Comparison of ENCODE assay signal across 8 cellular contexts in genomic region chr9:134325096-134325812, GRCh38. TPM values are rescaled to one million over a fixed set of nuclear protein-coding genes. Genes with fewer than 3 reads are reported as not detected.
DNase-seq lines count a peak whose midpoint lies in the region; ATAC-seq and TF ChIP-seq lines count a peak whose summit lies in the region.

No MANE protein-coding gene starts in this region.

- peak overlapping the region; percentile 88 to 99 for H2BK12ac ChIP-seq in mesenchymal stem cell (ENCODE audit: low read length in 2 of 2)

- WGBS in SK-N-SH (ENCODE audit: low lambda C conversion rate), result 33% methylated on average over 25 of the region's 63 CpGs
- WGBS in ectodermal cell, 2 experiments, result 12 to 13% methylated on average over 63 of the region's 63 CpGs
- 10% methylated on average over 54 of the region's 63 CpGs for WGBS in mesenchymal stem cell
- 6% methylated on average over 29 of the region's 63 CpGs; no CpG with 5 or more reads in 1 of the 2 donors for WGBS in transverse colon (ENCODE audit: low coverage in 1 of 2), 2 donors

- peak overlapping the region in 1 of 2 experiments; percentile 100 for H3K14ac ChIP-seq in mesenchymal stem cell (ENCODE audit: low read length in 2 of 2)

- DNase-seq in GM20000 (ENCODE audit: low spot score) (peak; percentile 75), SK-N-SH (no peak), mesenchymal stem cell (peak; percentile 83), transverse colon (peak; percentile 65), NCI-H1436 (lab: John Stamatoyannopoulos, UW) (no peak), NCI-H2171 treated with DMSO at 0.1 percent for 48 hours (lab: John Stamatoyannopoulos, UW) (no peak)

- TF ChIP-seq RAD21 in SK-N-SH (IDR thresholded peaks at IDR 0.05; ENCODE audit: low read length), result no peak

- peak overlapping the region; percentile 35 for H2AK5ac ChIP-seq in mesenchymal stem cell (ENCODE audit: low read length, severe bottlenecking)

- H3K79me1 ChIP-seq in mesenchymal stem cell (replicated peaks; ENCODE audit: low read length, poor library complexity, severe bottlenecking), result peaks cover 9% of the 10 kb centered on the region

- POLR2A ChIA-PET in SK-N-SH (lab: Yijun Ruan, JAX), result interaction anchor here (0.7 to 1.5 kb wide), 4 partner anchors 32 to 103 kb away, joined by 3 to 6 read pairs (median 3); no protein-coding TSS in a partner anchor

- TF ChIP-seq EP300 in SK-N-SH (IDR thresholded peaks at IDR 0.05; ENCODE audit: borderline replicate concordance in 1 of 2, low read depth in 1 of 2, low read length in 1 of 2) (no peak), transverse colon (IDR thresholded peaks at IDR 0.05; ENCODE audit: low read depth) (no peak)

- H2AFZ ChIP-seq in SK-N-SH (ENCODE audit: low read depth) (peak overlapping the region; percentile 79; the same call in 1 of the 2 replicates), mesenchymal stem cell (ENCODE audit: low read depth, low read length) (peak overlapping the region; percentile 31)

- H3K79me2 ChIP-seq in SK-N-SH (ENCODE audit: insufficient read depth), result peaks cover 34% of the 10 kb centered on the region

- peak overlapping the region; percentile 67 to 71 for H3K4me3 ChIP-seq in SK-N-SH (ENCODE audit: low read depth in 2 of 2, low read length in 1 of 2)
- H3K4me3 ChIP-seq in ectodermal cell (ENCODE audit: insufficient read depth, low read depth, low read length), result peak overlapping the region; percentile 58
- peak overlapping the region; percentile 76 to 89 for H3K4me3 ChIP-seq in mesenchymal stem cell (ENCODE audit: insufficient read depth in 1 of 2, low read depth in 1 of 2, low read length in 2 of 2)
- H3K4me3 ChIP-seq in transverse colon, result peak overlapping the region; percentile 51 to 71 (median 56)

- peak overlapping the region; percentile 91 for H2BK15ac ChIP-seq in mesenchymal stem cell (ENCODE audit: low read depth, poor library complexity, severe bottlenecking)

- H3K9me2 ChIP-seq in SK-N-SH, result no peaks in the 10 kb centered on the region

- H3K9ac ChIP-seq in SK-N-SH (peak overlapping the region; percentile 90), mesenchymal stem cell (ENCODE audit: low read length) (peak overlapping the region; percentile 95)

- H3K18ac ChIP-seq in mesenchymal stem cell (ENCODE audit: low read depth in 1 of 2, low read length in 2 of 2), result peak overlapping the region; percentile 99 to 100

- H4K91ac ChIP-seq in mesenchymal stem cell (ENCODE audit: low read length), result peak overlapping the region; percentile 100

- H3K27me3 ChIP-seq in SK-N-SH (ENCODE audit: insufficient read depth) (no peaks in the 10 kb centered on the region), ectodermal cell (ENCODE audit: control insufficient read depth, insufficient read depth, low read length, poor library complexity, severe bottlenecking) (peaks cover 8% of the 10 kb centered on the region), mesenchymal stem cell (ENCODE audit: control insufficient read depth in 1 of 2, insufficient read depth in 1 of 2, low read length in 2 of 2) (no peaks in the 10 kb centered on the region), transverse colon (no peaks in the 10 kb centered on the region)

- H3K4ac ChIP-seq in mesenchymal stem cell (ENCODE audit: low read depth in 1 of 2, low read length in 2 of 2), result peak overlapping the region; percentile 99

- H3K36me3 ChIP-seq in SK-N-SH (replicated peaks in 1 of 2; ENCODE audit: control insufficient read depth in 1 of 2, insufficient read depth in 2 of 2, low read length in 1 of 2), result no peaks in the 10 kb centered on the region
- H3K36me3 ChIP-seq in ectodermal cell (ENCODE audit: control insufficient read depth, insufficient read depth, low read length), result no peaks in the 10 kb centered on the region
- no peaks in the 10 kb centered on the region for H3K36me3 ChIP-seq in mesenchymal stem cell (ENCODE audit: control insufficient read depth in 1 of 2, insufficient read depth in 2 of 2, low read depth in 1 of 2, low read length in 2 of 2)
- no peaks in the 10 kb centered on the region for H3K36me3 ChIP-seq in transverse colon

- intact Hi-C loops in transverse colon (cut with DNase I; ENCODE audit: low total_unique reads), result loop anchor here (10.0 kb wide), 2 partner anchors 110 to 150 kb away; no protein-coding TSS in a partner anchor

- peak; percentile 60 for TF ChIP-seq POLR2A in transverse colon (IDR thresholded peaks at IDR 0.05)

- no peak for ATAC-seq in GM21619 (IDR thresholded peaks at IDR 0.05; ENCODE audit: unreplicated experiment)

- TF ChIP-seq CTCF in GM20000 (IDR thresholded peaks at IDR 0.05; ENCODE audit: extremely low read depth, missing control alignments) (no peak), SK-N-SH (IDR thresholded peaks at IDR 0.05) (no peak), transverse colon (IDR thresholded peaks at IDR 0.05) (peak in 1 of 5 experiments; percentile 9)

- H2BK5ac ChIP-seq in mesenchymal stem cell (ENCODE audit: low read depth, low read length, poor library complexity, severe bottlenecking), result peak overlapping the region; percentile 49

- H3K23ac ChIP-seq in mesenchymal stem cell (ENCODE audit: low read length in 2 of 2), result peak overlapping the region in 1 of 2 experiments; percentile 75

- H3K4me2 ChIP-seq in SK-N-SH (peak overlapping the region; percentile 98), mesenchymal stem cell (ENCODE audit: low read length, poor library complexity, severe bottlenecking) (peak overlapping the region; percentile 99)

- in situ Hi-C loops in transverse colon (cut with MboI; ENCODE audit: low pct_ligation_motif_present in 1 of 4, low pct_unique_long_range_greater_than_20kb in 1 of 4, low sequenced_read_pairs in 3 of 4), result no loop called here

- H3F3A ChIP-seq in SK-N-SH (replicated peaks; ENCODE audit: insufficient read depth), result no peaks in the 10 kb centered on the region

- peak overlapping the region; percentile 99 for H4K8ac ChIP-seq in mesenchymal stem cell (ENCODE audit: low read length)

- H3K27ac ChIP-seq in SK-N-SH (ENCODE audit: low read depth in 2 of 2, low read length in 1 of 2) (peak overlapping the region; percentile 84 to 92), ectodermal cell (ENCODE audit: insufficient read depth, low read depth, low read length, poor library complexity, severe bottlenecking) (peak overlapping the region; percentile 71), mesenchymal stem cell (ENCODE audit: low read length, poor library complexity, severe bottlenecking) (peak overlapping the region; percentile 63), transverse colon (peak overlapping the region; percentile 93 to 99 (median 98))

- H3K9me3 ChIP-seq in SK-N-SH, result no peaks in the 10 kb centered on the region
- H3K9me3 ChIP-seq in ectodermal cell (ENCODE audit: control insufficient read depth, low read length), result no peaks in the 10 kb centered on the region
- H3K9me3 ChIP-seq in mesenchymal stem cell (ENCODE audit: control insufficient read depth, low read length), result no peaks in the 10 kb centered on the region
- no peaks in the 10 kb centered on the region for H3K9me3 ChIP-seq in transverse colon

- peaks cover 34% of the 10 kb centered on the region for H4K20me1 ChIP-seq in SK-N-SH (ENCODE audit: insufficient read depth)

- CTCF ChIA-PET in SK-N-SH (lab: Yijun Ruan, JAX), result interaction anchor here (0.7 to 3.9 kb wide), 8 partner anchors 11 to 154 kb away, joined by 3 to 17 read pairs (median 4); no protein-coding TSS in a partner anchor

- peak overlapping the region; percentile 97 for H2BK120ac ChIP-seq in mesenchymal stem cell (ENCODE audit: low read depth, low read length)

- peaks cover 35 to 43% of the 10 kb centered on the region in 2 experiments; a peak in 3 of 4 replicates for H3K4me1 ChIP-seq in SK-N-SH (ENCODE audit: control insufficient read depth in 1 of 2, insufficient read depth in 2 of 2, low read depth in 1 of 2, low read length in 1 of 2)
- H3K4me1 ChIP-seq in ectodermal cell (ENCODE audit: control insufficient read depth, insufficient read depth, low read length), result peaks cover 47% of the 10 kb centered on the region
- H3K4me1 ChIP-seq in mesenchymal stem cell (ENCODE audit: control insufficient read depth, insufficient read depth, low read depth, low read length), result peaks cover 59% of the 10 kb centered on the region
- peaks cover 26 to 62% (median 51%) of the 10 kb centered on the region in 4 donors for H3K4me1 ChIP-seq in transverse colon

TF ChIP-seq in SK-N-SH, 30 proteins besides CTCF, POLR2A, EP300 and RAD21 (continues in another document):
- no peak for TF ChIP-seq SMC3 (IDR thresholded peaks at IDR 0.05; ENCODE audit: low read depth, low read length)
- no peak for TF ChIP-seq POLR2AphosphoS5 (IDR thresholded peaks at IDR 0.05; ENCODE audit: low read depth, low read length)
- TF ChIP-seq CHD2 (IDR thresholded peaks at IDR 0.05; ENCODE audit: low read length, partially characterized antibody), result no peak
- no peak for TF ChIP-seq NRF1 (IDR thresholded peaks at IDR 0.05; ENCODE audit: low read depth, low read length)
- TF ChIP-seq ZBTB33 (IDR thresholded peaks at IDR 0.05; ENCODE audit: borderline replicate concordance, low read depth), result no peak
- TF ChIP-seq MAX (IDR thresholded peaks at IDR 0.05; ENCODE audit: low read depth), result no peak
- no peak for TF ChIP-seq YY1 (IDR thresholded peaks at IDR 0.05; ENCODE audit: low read depth)
- TF ChIP-seq RCOR1 (IDR thresholded peaks at IDR 0.05; ENCODE audit: low read length), result no peak

RNA-seq across cellular contexts. Expression of gene RXRA, which starts 1.0 kb away (rescaled TPM):
- 5.2 and 7.6 TPM in 2 replicates for polyA plus RNA-seq in SK-N-SH (2012; rRNA removed)
- 3.4 and 5.5 TPM in 2 replicates for polyA plus RNA-seq in SK-N-SH (2012; cell fraction: cytosol; rRNA removed)
- polyA plus RNA-seq in SK-N-SH (2012; cell fraction: nucleus; rRNA removed), result 8.0 and 8.8 TPM in 2 replicates
- 36.1 TPM for polyA plus RNA-seq in ectodermal cell (2013, experiment 1 of 4)
- polyA plus RNA-seq in ectodermal cell (2013, experiment 2 of 4), result 39.2 TPM
- 34.4 TPM for polyA plus RNA-seq in ectodermal cell (2013, experiment 3 of 4)
- 36.5 TPM for polyA plus RNA-seq in ectodermal cell (2013, experiment 4 of 4)
- 37.8 TPM for polyA plus RNA-seq in mesenchymal stem cell (2013, experiment 1 of 2)
- polyA plus RNA-seq in mesenchymal stem cell (2013, experiment 2 of 2), result 38.3 TPM
- total RNA-seq in transverse colon, result 10 to 100 TPM; 27.3 to 70.5 (median 58.6) TPM

Comparison
In these comparisons a context has a peak if more than half of its experiments do, and no peak if none do; other contexts are left out.
1. DNase-seq: peak in GM20000 (single experiment), mesenchymal stem cell (single experiment) and transverse colon (single experiment); none in SK-N-SH (single experiment), NCI-H1436 (single experiment) and NCI-H2171 treated with DMSO at 0.1 percent for 48 hours (single experiment).
2. Peak in every context shown above with its lines, with median percentiles within 50 percentile points of each other: H3K27ac ChIP-seq and H3K4me3 ChIP-seq.